Comparison of ENCODE assay signal across 18 cellular contexts in the genomic region with DNA sequence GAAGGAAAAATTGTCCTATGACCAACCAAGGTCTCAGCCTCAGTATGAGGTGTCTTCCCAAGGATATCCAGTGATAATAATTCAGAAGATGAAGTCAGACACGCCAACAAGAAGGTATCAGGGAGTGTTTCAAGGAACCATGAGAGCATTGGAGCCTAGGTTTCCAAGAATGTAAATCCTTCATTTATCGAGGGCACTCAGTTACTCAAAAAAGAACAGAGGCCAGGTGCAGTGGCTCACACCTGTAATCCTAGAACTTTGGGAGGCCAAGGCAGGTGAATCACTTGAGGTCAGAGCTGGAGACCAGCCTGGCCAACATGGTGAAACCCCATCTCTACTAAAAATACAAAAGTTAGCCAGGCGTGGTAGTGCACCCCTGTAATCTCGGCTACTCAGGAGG.
A peak's percentile ranks its signal among the peaks of the same experiment; 100 is the strongest.
DNase-seq lines count a peak whose midpoint lies in the region; ATAC-seq lines count a peak whose summit lies in the region.
"Had no signal": no experiment of that assay in that cellular context is flagged by ENCODE, and none has a peak within 500 bp of the region (broad histone marks: within the 10 kb centered on the region; RNA-seq: fewer than 3 reads in every experiment).

No MANE protein-coding gene starts in this region.

- H3K4me2 ChIP-seq in Karpas-422 (ENCODE audit: low read depth, low read length, poor library complexity, severe bottlenecking), result no peak overlapping the region
- H3K4me2 ChIP-seq: BLaER1 had no signal

- peaks cover 2% of the 10 kb centered on the region for H3K27me3 Mint-ChIP-seq in activated T-cell treated with anti-CD3 and anti-CD28 coated beads, Interleukin-2, amount 50 U/mL, for 4 hours (ENCODE audit: low read depth)
- H3K27me3 Mint-ChIP-seq: CD4-positive, CD25-positive, alpha-beta regulatory T cell; CD8-positive, alpha-beta memory T cell had no signal

- H3K9ac ChIP-seq in Karpas-422 (ENCODE audit: low read length), result no peak overlapping the region
- H3K9ac ChIP-seq: BLaER1 had no signal

- no peaks in the 10 kb centered on the region for H3K4me1 Mint-ChIP-seq in activated T-cell treated with anti-CD3 and anti-CD28 coated beads, Interleukin-2, amount 50 U/mL, for 4 hours (ENCODE audit: low read depth)
- H3K4me1 Mint-ChIP-seq: CD4-positive, alpha-beta memory T cell; CD8-positive, alpha-beta memory T cell had no signal

- DNase-seq in Karpas-422 (peak; percentile 16), left kidney (ENCODE audit: low read depth, low spot score) (peak; percentile 27), COLO668 (lab: John Stamatoyannopoulos, UW; ENCODE audit: unreplicated experiment) (no peak), aorta (no peak)
- DNase-seq in activated T-cell treated with anti-CD3 and anti-CD28 coated beads, Interleukin-2, amount 50 U/mL, for 4 hours, result no peak
- DNase-seq: 8988T; ACHN; C1 segment of cervical spinal cord; Caco-2; Calu3; CD4-positive, alpha-beta memory T cell; CD4-positive, CD25-positive, alpha-beta regulatory T cell; CD8-positive, alpha-beta memory T cell; DMS79 treated with DMSO at 0.1 percent for 48 hours; GF-D8 had no signal

- H3K36me3 ChIP-seq in Karpas-422 (ENCODE audit: insufficient read depth, low read length) (no peaks in the 10 kb centered on the region), aorta (ENCODE audit: control insufficient read depth in 1 of 2, insufficient read depth in 2 of 2, low read length in 1 of 2) (no peaks in the 10 kb centered on the region)
- H3K36me3 ChIP-seq: BE2C, BLaER1 had no signal

- no peaks in the 10 kb centered on the region for H4K20me1 ChIP-seq in Karpas-422 (ENCODE audit: insufficient read depth, low read depth, low read length)
- H4K20me1 ChIP-seq: BLaER1 had no signal

- H3K4me3 ChIP-seq in Karpas-422 (ENCODE audit: low read length) (no peak overlapping the region), aorta (ENCODE audit: low read length in 2 of 2) (no peak overlapping the region)
- H3K4me3 ChIP-seq: BLaER1 had no signal

- WGBS in aorta, 2 donors, result 72 to 94% methylated on average over 4 of the region's 4 CpGs

- no peak overlapping the region for H2AFZ ChIP-seq in Karpas-422 (ENCODE audit: low read length)

- no peaks in the 10 kb centered on the region for H3K9me3 Mint-ChIP-seq in activated T-cell treated with anti-CD3 and anti-CD28 coated beads, Interleukin-2, amount 50 U/mL, for 4 hours
- H3K9me3 Mint-ChIP-seq: CD14-positive monocyte; CD4-positive, alpha-beta memory T cell; CD4-positive, CD25-positive, alpha-beta regulatory T cell; CD8-positive, alpha-beta memory T cell had no signal

- H3K4me1 ChIP-seq in Karpas-422 (ENCODE audit: low read length) (no peaks in the 10 kb centered on the region; the same call in 1 of the 2 replicates), aorta (ENCODE audit: control insufficient read depth in 1 of 2, insufficient read depth in 2 of 2, low read length in 2 of 2) (no peaks in the 10 kb centered on the region)
- H3K4me1 ChIP-seq: BE2C, BLaER1 had no signal

- H3K9me2 ChIP-seq in Karpas-422 (replicated peaks; ENCODE audit: insufficient read depth, low read length), result no peaks in the 10 kb centered on the region

- intact Hi-C loops in aorta (cut with DNase I), result loop anchor here in 1 of 2 donors (10.0 kb wide), 1 partner anchor 100 kb away; the partner anchor contains the start of gene SH3RF2

- ATAC-seq in activated T-cell treated with anti-CD3 and anti-CD28 coated beads, Interleukin-2, amount 50 U/mL, for 4 hours, result no peak
- no peak for ATAC-seq in aorta (ENCODE audit: low FRiP score)

- H3K27ac ChIP-seq in Karpas-422 (ENCODE audit: low read length) (no peak overlapping the region), aorta (ENCODE audit: low read depth in 1 of 2, low read length in 2 of 2) (no peak overlapping the region)
- H3K27ac ChIP-seq: BLaER1 had no signal

- H3K79me2 ChIP-seq in Karpas-422 (ENCODE audit: low read length), result no peaks in the 10 kb centered on the region

- H3K9me3 ChIP-seq in Karpas-422 (ENCODE audit: low read length), result no peaks in the 10 kb centered on the region
- H3K9me3 ChIP-seq in aorta (ENCODE audit: control insufficient read depth, low read length), result peaks cover 1% of the 10 kb centered on the region
- H3K9me3 ChIP-seq: BE2C, BLaER1, Caco-2 had no signal

- H3K27me3 ChIP-seq in Karpas-422 (ENCODE audit: low read length) (no peaks in the 10 kb centered on the region), aorta (ENCODE audit: control insufficient read depth in 1 of 2, insufficient read depth in 2 of 2, low read length in 1 of 2) (no peaks in the 10 kb centered on the region)
- H3K27me3 ChIP-seq: BLaER1 had no signal

- H3K4me3 Mint-ChIP-seq in activated T-cell treated with anti-CD3 and anti-CD28 coated beads, Interleukin-2, amount 50 U/mL, for 4 hours, result no peak overlapping the region
- H3K4me3 Mint-ChIP-seq: CD4-positive, alpha-beta memory T cell; CD4-positive, CD25-positive, alpha-beta regulatory T cell; CD8-positive, alpha-beta memory T cell had no signal

- H3K36me3 Mint-ChIP-seq in activated T-cell treated with anti-CD3 and anti-CD28 coated beads, Interleukin-2, amount 50 U/mL, for 4 hours (ENCODE audit: insufficient read depth), result no peaks in the 10 kb centered on the region
- H3K36me3 Mint-ChIP-seq: CD14-positive monocyte; CD4-positive, alpha-beta memory T cell; CD4-positive, CD25-positive, alpha-beta regulatory T cell; CD8-positive, alpha-beta memory T cell had no signal

Comparison
In these comparisons a context has a peak if more than half of its experiments do, and no peak if none do; other contexts are left out.
1. DNase-seq: peak in Karpas-422 (single experiment) and left kidney (single experiment); none in COLO668 (single experiment), activated T-cell treated with anti-CD3 and anti-CD28 coated beads, Interleukin-2, amount 50 U/mL, for 4 hours (single experiment) and aorta (0 of 2).